ENCODE assay signal across 11 cellular contexts in genomic region chr7:99679032-99679399, GRCh38. TPM values are rescaled to one million over a fixed set of nuclear protein-coding genes. Genes with fewer than 3 reads are reported as not detected.
DNase-seq lines count a peak whose midpoint lies in the region; ATAC-seq, FAIRE-seq and TF ChIP-seq lines count a peak whose summit lies in the region.
"Had no signal": no experiment of that assay in that cellular context is flagged by ENCODE, and none has a peak within 500 bp of the region (broad histone marks: within the 10 kb centered on the region; RNA-seq: fewer than 3 reads in every experiment).

No MANE protein-coding gene starts in this region.

- H3K9me3 ChIP-seq in MG63: no peaks in the 10 kb centered on the region
- H3K9me3 ChIP-seq in endothelial cell of umbilical vein (replicated peaks; ENCODE audit: control insufficient read depth, insufficient read depth, low read length): no peaks in the 10 kb centered on the region

- H4K20me1 ChIP-seq in endothelial cell of umbilical vein (replicated peaks; ENCODE audit: control insufficient read depth, extremely low read depth, insufficient read depth, low read length): no peaks in the 10 kb centered on the region

- CTCF ChIA-PET in endothelial cell of umbilical vein (lab: Charles Lee): no interaction called here

- no peaks in the 10 kb centered on the region for H3K27me3 ChIP-seq in MG63
- no peaks in the 10 kb centered on the region for H3K27me3 ChIP-seq in endothelial cell of umbilical vein (ENCODE audit: control insufficient read depth in 2 of 2, insufficient read depth in 2 of 2, low read length in 2 of 2)

- no peaks in the 10 kb centered on the region for H3K36me3 ChIP-seq in MG63
- no peaks in the 10 kb centered on the region for H3K36me3 ChIP-seq in endothelial cell of umbilical vein (ENCODE audit: control insufficient read depth in 2 of 2, extremely low read depth in 1 of 2, insufficient read depth in 2 of 2, low read length in 2 of 2)

- TF ChIP-seq CTCF in endothelial cell of umbilical vein (IDR thresholded peaks at IDR 0.05; ENCODE audit: extremely low read depth in 1 of 2, insufficient read depth in 1 of 2, low read depth in 1 of 2, low read length in 2 of 2): no peak

- peak; percentile 16 for DNase-seq in AG20443 (ENCODE audit: low spot score)
- DNase-seq in MG63: peak; percentile 25
- no peak for DNase-seq in endothelial cell of umbilical vein (ENCODE audit: low read depth, low spot score)
- DNase-seq in mucosa of gallbladder (ENCODE audit: low spot score): peak; percentile 75
- no peak for DNase-seq in NK-92 treated with Interleukin-12 subunit alpha and Interleukin-12 subunit beta, amount 100 ng/mL, for 24 hours (lab: John Stamatoyannopoulos, UW)
- no peak for DNase-seq in caudate nucleus (lab: John Stamatoyannopoulos, UW)
- DNase-seq: naive B cell had no signal

- H3K4me3 ChIP-seq in MG63: no peak overlapping the region
- H3K4me3 ChIP-seq in endothelial cell of umbilical vein (replicated peaks in 1 of 3; ENCODE audit: insufficient read depth in 1 of 3, low read depth in 1 of 3, low read length in 3 of 3): no peak overlapping the region

- POLR2A ChIA-PET in endothelial cell of umbilical vein (lab: Charles Lee): no interaction called here

- dilution Hi-C loops in endothelial cell of umbilical vein (cut with MboI; ENCODE audit: extremely low pct_ligation_motif_present, low sequenced_read_pairs): no loop called here

- H3K27ac ChIP-seq in endothelial cell of umbilical vein (ENCODE audit: insufficient read depth, low read depth, low read length) (no peak overlapping the region), caudate nucleus (ENCODE audit: low read depth, low read length) (no peak overlapping the region)
- H3K27ac ChIP-seq: C4-2B had no signal

- ATAC-seq in GM19395 (IDR thresholded peaks at IDR 0.05; ENCODE audit: unreplicated experiment) (no peak), HG02610 (IDR thresholded peaks at IDR 0.05; ENCODE audit: unreplicated experiment) (no peak)
- ATAC-seq: Right ventricle myocardium inferior had no signal

- H3K9me1 ChIP-seq in endothelial cell of umbilical vein (replicated peaks; ENCODE audit: control insufficient read depth, extremely low read depth, insufficient read depth, low read length): no peaks in the 10 kb centered on the region

- H3K4me2 ChIP-seq in endothelial cell of umbilical vein (ENCODE audit: insufficient read depth, low read length): no peak overlapping the region

- no peak for TF ChIP-seq POLR2A in endothelial cell of umbilical vein (IDR thresholded peaks at IDR 0.05; ENCODE audit: low read depth, low read length)

- H2AFZ ChIP-seq in endothelial cell of umbilical vein (ENCODE audit: low read depth, low read length): no peak overlapping the region

- FAIRE-seq in endothelial cell of umbilical vein (lab: Jason Lieb, UNC): no peak

- no peak overlapping the region for H3K9ac ChIP-seq in endothelial cell of umbilical vein (replicated peaks; ENCODE audit: extremely low read depth, insufficient read depth, low read length)

- H3K4me1 ChIP-seq in endothelial cell of umbilical vein (ENCODE audit: control insufficient read depth, extremely low read depth, insufficient read depth, low read length): no peaks in the 10 kb centered on the region

- intact Hi-C loops in endothelial cell of umbilical vein (cut with micrococcal nuclease): no loop called here

- H3K79me2 ChIP-seq in endothelial cell of umbilical vein (ENCODE audit: control insufficient read depth, insufficient read depth, low read length): no peaks in the 10 kb centered on the region

- no TSS peak for BruUV-seq in endothelial cell of umbilical vein (replicated peaks; lab: Mats Ljungman, UMichigan)

TF ChIP-seq in endothelial cell of umbilical vein, 7 proteins besides CTCF, POLR2A, EP300 and RAD21:
- TF ChIP-seq GATA2 (IDR thresholded peaks at IDR 0.05; ENCODE audit: insufficient read depth, insufficient read length, low read depth, low read length) (no peak), FOS (IDR thresholded peaks at IDR 0.05; ENCODE audit: borderline replicate concordance, insufficient read depth, low read length) (peak; percentile 8), MYC (IDR thresholded peaks at IDR 0.05; ENCODE audit: low read depth, low read length) (no peak), JUN (IDR thresholded peaks at IDR 0.05; ENCODE audit: borderline replicate concordance, insufficient read depth, insufficient read length, low read depth) (no peak)
TF ChIP-seq in endothelial cell of umbilical vein: peak in this region for 1.

RNA-seq across cellular contexts. Expression of gene CYP3A5, which starts 0.8 kb away (rescaled TPM):
- total RNA-seq in MG63 (2014; rRNA removed; shearing (Covaris generic); ENCODE audit: low replicate concordance): not detected in 2 replicates
- not detected in 2 replicates for total RNA-seq in endothelial cell of umbilical vein
- not detected in 2 replicates for polyA plus RNA-seq in endothelial cell of umbilical vein
- polyA plus RNA-seq in endothelial cell of umbilical vein (2011; cell fraction: cytosol; rRNA removed): not detected in 2 replicates
- polyA plus RNA-seq in endothelial cell of umbilical vein (2011; cell fraction: nucleus; rRNA removed): not detected in 2 replicates
- 0.21 and 0.30 TPM in 2 replicates for polyA plus RNA-seq in endothelial cell of umbilical vein (2012)
- polyA minus RNA-seq in endothelial cell of umbilical vein: not detected in 2 replicates
- not detected for polyA minus RNA-seq in endothelial cell of umbilical vein (2011; cell fraction: cytosol; rRNA and poly(A)+ RNA removed)
- not detected in 2 replicates for polyA minus RNA-seq in endothelial cell of umbilical vein (2011; cell fraction: nucleus; rRNA and poly(A)+ RNA removed)
- total RNA-seq in mucosa of gallbladder: 223 TPM
- total RNA-seq: Right ventricle myocardium inferior had no signal

RNA-seq across cellular contexts. Expression of gene CYP3A7, which starts 56.0 kb away (rescaled TPM):
- not detected in 2 replicates for total RNA-seq in MG63 (2014; rRNA removed; shearing (Covaris generic); ENCODE audit: low replicate concordance)
- total RNA-seq in endothelial cell of umbilical vein (not detected in 2 replicates), mucosa of gallbladder (92.6 TPM)
- polyA plus RNA-seq in endothelial cell of umbilical vein: not detected in 2 replicates
- not detected in 2 replicates for polyA plus RNA-seq in endothelial cell of umbilical vein (2011; cell fraction: cytosol; rRNA removed)
- not detected in 2 replicates for polyA plus RNA-seq in endothelial cell of umbilical vein (2011; cell fraction: nucleus; rRNA removed)
- polyA plus RNA-seq in endothelial cell of umbilical vein (2012): not detected in 2 replicates
- not detected in 2 replicates for polyA minus RNA-seq in endothelial cell of umbilical vein
- not detected for polyA minus RNA-seq in endothelial cell of umbilical vein (2011; cell fraction: cytosol; rRNA and poly(A)+ RNA removed)
- not detected in 2 replicates for polyA minus RNA-seq in endothelial cell of umbilical vein (2011; cell fraction: nucleus; rRNA and poly(A)+ RNA removed)
- total RNA-seq: Right ventricle myocardium inferior had no signal

Comparison
In these comparisons a context has a peak if more than half of its experiments do, and no peak if none do; other contexts are left out.
1. DNase-seq: peak in AG20443 (single experiment), MG63 (single experiment) and mucosa of gallbladder (single experiment); none in endothelial cell of umbilical vein (single experiment), NK-92 treated with Interleukin-12 subunit alpha and Interleukin-12 subunit beta, amount 100 ng/mL, for 24 hours (single experiment) and caudate nucleus (0 of 61).
2. RNA of gene CYP3A5, which starts 0.8 kb away (total RNA-seq): 223 TPM in mucosa of gallbladder (single experiment); not detected in MG63 and not detected in endothelial cell of umbilical vein; every median in the first group is over 100 times any median in the second.
3. RNA of gene CYP3A7, which starts 56.0 kb away (total RNA-seq): 92.6 TPM in mucosa of gallbladder (single experiment); not detected in MG63 and not detected in endothelial cell of umbilical vein; every median in the first group is over 10 times any median in the second.